Comparison of ENCODE assay signal across 1 cellular context in the genomic region with DNA sequence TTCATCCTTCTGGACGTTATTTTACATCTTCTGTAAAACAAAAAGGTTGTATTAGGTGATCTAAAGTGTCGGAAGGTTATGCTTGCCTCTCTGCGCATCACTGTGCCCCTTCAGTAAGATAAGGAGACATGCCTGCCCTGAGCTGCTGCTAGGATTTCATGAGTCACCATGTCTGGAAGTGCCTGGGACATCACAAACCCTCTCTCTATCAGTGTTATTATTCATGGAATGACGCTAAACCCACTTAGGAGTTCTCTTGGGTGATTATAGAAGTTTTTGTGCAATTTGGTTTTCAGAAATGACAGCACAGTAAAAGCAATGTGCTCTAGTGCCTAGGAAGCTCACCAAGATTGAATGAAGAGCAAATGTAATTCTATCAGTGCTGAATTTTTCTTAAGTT.
TF ChIP-seq lines count a peak whose summit lies in the region.

No MANE protein-coding gene starts in this region.

TF ChIP-seq in GM23338, 12 proteins besides CTCF, POLR2A, EP300 and RAD21 (continued from another document):
- TF ChIP-seq, protein P1, sequence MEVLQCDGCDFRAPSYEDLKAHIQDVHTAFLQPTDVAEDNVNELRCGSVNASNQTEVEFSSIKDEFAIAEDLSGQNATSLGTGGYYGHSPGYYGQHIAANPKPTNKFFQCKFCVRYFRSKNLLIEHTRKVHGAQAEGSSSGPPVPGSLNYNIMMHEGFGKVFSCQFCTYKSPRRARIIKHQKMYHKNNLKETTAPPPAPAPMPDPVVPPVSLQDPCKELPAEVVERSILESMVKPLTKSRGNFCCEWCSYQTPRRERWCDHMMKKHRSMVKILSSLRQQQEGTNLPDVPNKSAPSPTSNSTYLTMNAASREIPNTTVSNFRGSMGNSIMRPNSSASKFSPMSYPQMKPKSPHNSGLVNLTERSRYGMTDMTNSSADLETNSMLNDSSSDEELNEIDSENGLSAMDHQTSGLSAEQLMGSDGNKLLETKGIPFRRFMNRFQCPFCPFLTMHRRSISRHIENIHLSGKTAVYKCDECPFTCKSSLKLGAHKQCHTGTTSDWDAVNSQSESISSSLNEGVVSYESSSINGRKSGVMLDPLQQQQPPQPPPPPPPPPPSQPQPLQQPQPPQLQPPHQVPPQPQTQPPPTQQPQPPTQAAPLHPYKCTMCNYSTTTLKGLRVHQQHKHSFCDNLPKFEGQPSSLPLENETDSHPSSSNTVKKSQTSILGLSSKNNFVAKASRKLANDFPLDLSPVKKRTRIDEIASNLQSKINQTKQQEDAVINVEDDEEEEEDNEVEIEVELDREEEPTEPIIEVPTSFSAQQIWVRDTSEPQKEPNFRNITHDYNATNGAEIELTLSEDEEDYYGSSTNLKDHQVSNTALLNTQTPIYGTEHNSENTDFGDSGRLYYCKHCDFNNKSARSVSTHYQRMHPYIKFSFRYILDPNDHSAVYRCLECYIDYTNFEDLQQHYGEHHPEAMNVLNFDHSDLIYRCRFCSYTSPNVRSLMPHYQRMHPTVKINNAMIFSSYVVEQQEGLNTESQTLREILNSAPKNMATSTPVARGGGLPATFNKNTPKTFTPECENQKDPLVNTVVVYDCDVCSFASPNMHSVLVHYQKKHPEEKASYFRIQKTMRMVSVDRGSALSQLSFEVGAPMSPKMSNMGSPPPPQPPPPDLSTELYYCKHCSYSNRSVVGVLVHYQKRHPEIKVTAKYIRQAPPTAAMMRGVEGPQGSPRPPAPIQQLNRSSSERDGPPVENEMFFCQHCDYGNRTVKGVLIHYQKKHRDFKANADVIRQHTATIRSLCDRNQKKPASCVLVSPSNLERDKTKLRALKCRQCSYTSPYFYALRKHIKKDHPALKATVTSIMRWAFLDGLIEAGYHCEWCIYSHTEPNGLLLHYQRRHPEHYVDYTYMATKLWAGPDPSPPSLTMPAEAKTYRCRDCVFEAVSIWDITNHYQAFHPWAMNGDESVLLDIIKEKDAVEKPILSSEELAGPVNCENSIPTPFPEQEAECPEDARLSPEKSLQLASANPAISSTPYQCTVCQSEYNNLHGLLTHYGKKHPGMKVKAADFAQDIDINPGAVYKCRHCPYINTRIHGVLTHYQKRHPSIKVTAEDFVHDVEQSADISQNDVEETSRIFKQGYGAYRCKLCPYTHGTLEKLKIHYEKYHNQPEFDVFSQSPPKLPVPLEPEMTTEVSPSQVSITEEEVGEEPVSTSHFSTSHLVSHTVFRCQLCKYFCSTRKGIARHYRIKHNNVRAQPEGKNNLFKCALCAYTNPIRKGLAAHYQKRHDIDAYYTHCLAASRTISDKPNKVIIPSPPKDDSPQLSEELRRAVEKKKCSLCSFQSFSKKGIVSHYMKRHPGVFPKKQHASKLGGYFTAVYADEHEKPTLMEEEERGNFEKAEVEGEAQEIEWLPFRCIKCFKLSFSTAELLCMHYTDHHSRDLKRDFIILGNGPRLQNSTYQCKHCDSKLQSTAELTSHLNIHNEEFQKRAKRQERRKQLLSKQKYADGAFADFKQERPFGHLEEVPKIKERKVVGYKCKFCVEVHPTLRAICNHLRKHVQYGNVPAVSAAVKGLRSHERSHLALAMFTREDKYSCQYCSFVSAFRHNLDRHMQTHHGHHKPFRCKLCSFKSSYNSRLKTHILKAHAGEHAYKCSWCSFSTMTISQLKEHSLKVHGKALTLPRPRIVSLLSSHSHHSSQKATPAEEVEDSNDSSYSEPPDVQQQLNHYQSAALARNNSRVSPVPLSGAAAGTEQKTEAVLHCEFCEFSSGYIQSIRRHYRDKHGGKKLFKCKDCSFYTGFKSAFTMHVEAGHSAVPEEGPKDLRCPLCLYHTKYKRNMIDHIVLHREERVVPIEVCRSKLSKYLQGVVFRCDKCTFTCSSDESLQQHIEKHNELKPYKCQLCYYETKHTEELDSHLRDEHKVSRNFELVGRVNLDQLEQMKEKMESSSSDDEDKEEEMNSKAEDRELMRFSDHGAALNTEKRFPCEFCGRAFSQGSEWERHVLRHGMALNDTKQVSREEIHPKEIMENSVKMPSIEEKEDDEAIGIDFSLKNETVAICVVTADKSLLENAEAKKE (CRISPR knock-in tag; IDR thresholded peaks at IDR 0.05), result no peak
